1 cellular context compared by ENCODE assay signal in genomic region chr14:74468513-74468912, GRCh38.
TF ChIP-seq lines count a peak whose summit lies in the region.

No MANE protein-coding gene starts in this region.

TF ChIP-seq in SK-N-SH treated with all-trans-retinoic acid at 6 μM for 48 hours, 23 proteins besides CTCF, POLR2A, EP300 and RAD21 (continued from another document):
- TF ChIP-seq CREB5 (CRISPR knock-in tag; IDR thresholded peaks at IDR 0.05; ENCODE audit: low read depth) (no peak), PPARA (CRISPR knock-in tag; IDR thresholded peaks at IDR 0.05; ENCODE audit: borderline replicate concordance) (no peak), SNAI2 (CRISPR knock-in tag; IDR thresholded peaks at IDR 0.05) (no peak), RARB (CRISPR knock-in tag; IDR thresholded peaks at IDR 0.05) (no peak), TSHZ2 (CRISPR knock-in tag; IDR thresholded peaks at IDR 0.05) (no peak), PATZ1 (CRISPR knock-in tag; IDR thresholded peaks at IDR 0.05; ENCODE audit: borderline replicate concordance) (no peak), ESRRG (CRISPR knock-in tag; IDR thresholded peaks at IDR 0.05) (no peak), ZNF70 (CRISPR knock-in tag; IDR thresholded peaks at IDR 0.05) (no peak), TCF4 (CRISPR knock-in tag; IDR thresholded peaks at IDR 0.05; ENCODE audit: borderline replicate concordance) (no peak), ARNTL (CRISPR knock-in tag; IDR thresholded peaks at IDR 0.05; ENCODE audit: borderline replicate concordance, low read depth) (no peak)
